In the genomic region with DNA sequence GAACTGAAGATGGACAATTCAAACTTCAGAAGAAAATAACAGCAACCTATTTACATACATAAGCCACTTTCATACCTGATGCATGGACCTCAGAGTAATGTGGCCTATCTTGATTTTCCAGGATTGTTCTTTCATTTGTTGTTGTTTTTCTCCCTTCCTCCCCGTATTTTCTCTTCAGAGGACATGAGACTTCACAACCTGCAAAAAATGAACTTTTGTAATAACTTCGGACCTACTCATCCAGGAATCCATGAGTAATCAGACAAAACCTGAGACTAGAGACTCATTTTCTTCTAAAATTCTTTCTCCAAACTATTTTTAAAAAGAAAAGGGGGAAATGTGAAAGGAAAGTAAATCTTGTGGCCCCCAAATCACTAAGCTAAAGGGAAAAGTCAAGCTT, we compare ENCODE assay signal across 41 cellular contexts. TPM values are rescaled to one million over a fixed set of nuclear protein-coding genes. Genes with fewer than 3 reads are reported as not detected.
"Had no signal": no experiment of that assay in that cellular context is flagged by ENCODE, and none has a peak within 500 bp of the region (broad histone marks: within the 10 kb centered on the region; RNA-seq: fewer than 3 reads in every experiment).

No MANE protein-coding gene starts in this region.

- H3K27me3 Mint-ChIP-seq: central memory CD8-positive, alpha-beta T cell had no signal

- H3K4me1 Mint-ChIP-seq: activated CD4-positive, alpha-beta memory T cell treated with anti-CD3 and anti-CD28 coated beads, Interleukin-2, amount 10 ng/mL, durations not matched to agents 7 days and 5 days; activated CD8-positive, alpha-beta memory T cell treated with anti-CD3 and anti-CD28 coated beads, Interleukin-2, amount 10 ng/mL, durations not matched to agents 7 days and 5 days; activated naive CD4-positive, alpha-beta T cell treated with anti-CD3 and anti-CD28 coated beads, Interleukin-2, amount 10 ng/mL, durations not matched to agents 7 days and 5 days; central memory CD8-positive, alpha-beta T cell; WTC11 had no signal

- H3K27ac ChIP-seq: ascending aorta, body of pancreas, brain microvascular endothelial cell, cardiac muscle cell, VCaP had no signal

- DNase-seq: activated CD4-positive, alpha-beta memory T cell treated with anti-CD3 and anti-CD28 coated beads, Interleukin-2, amount 10 ng/mL, durations not matched to agents 7 days and 5 days; activated CD4-positive, alpha-beta T cell treated with anti-CD3 and anti-CD28 coated beads for 1 hour; activated CD4-positive, alpha-beta T cell treated with anti-CD3 and anti-CD28 coated beads for 36 hours; activated CD4-positive, alpha-beta T cell treated with anti-CD3 and anti-CD28 coated beads for 48 hours; activated CD4-positive, alpha-beta T cell treated with anti-CD3 and anti-CD28 coated beads, Interleukin-2, amount 10 ng/mL, durations not matched to agents 7 days and 5 days; activated CD4-positive, alpha-beta T cell treated with anti-CD3 and anti-CD28 coated beads, Interleukin-2, amount 50 U/mL, for 48 hours; activated CD4-positive, CD25-positive, alpha-beta regulatory T cell; activated CD8-positive, alpha-beta memory T cell treated with anti-CD3 and anti-CD28 coated beads, Interleukin-2, amount 10 ng/mL, durations not matched to agents 7 days and 5 days; activated CD8-positive, alpha-beta memory T cell treated with anti-CD3 and anti-CD28 coated beads, Interleukin-2, amount 50 U/mL, for 48 hours; activated CD8-positive, alpha-beta T cell treated with anti-CD3 and anti-CD28 coated beads, Interleukin-2, amount 10 ng/mL, durations not matched to agents 7 days and 5 days; activated effector memory CD4-positive, alpha-beta T cell treated with Interleukin-2 at 50 U/mL for 16 hours; activated gamma-delta T cell; activated naive CD4-positive, alpha-beta T cell treated with anti-CD3 and anti-CD28 coated beads, Interleukin-2, amount 10 ng/mL, durations not matched to agents 7 days and 5 days; activated naive CD4-positive, alpha-beta T cell treated with Interleukin-2 at 50 U/mL for 16 hours; activated naive CD8-positive, alpha-beta T cell treated with anti-CD3 and anti-CD28 coated beads, Interleukin-2, amount 10 ng/mL, durations not matched to agents 7 days and 5 days; activated naive CD8-positive, alpha-beta T cell treated with anti-CD3 and anti-CD28 coated beads, Interleukin-2, amount 50 U/mL, for 24 hours; activated T-cell treated with anti-CD3 and anti-CD28 coated beads, Interleukin-2, amount 50 U/mL, for 24 hours; activated T-cell treated with anti-CD3 and anti-CD28 coated beads, Interleukin-2, amount 50 U/mL, for 48 hours; amygdala; anterior cingulate cortex; body of pancreas; brain microvascular endothelial cell; caudate nucleus; cerebellar nuclear complex; T-helper 1 cell; T-helper 2 cell; T-helper 9 cell had no signal

- H3K4me1 ChIP-seq: ascending aorta, body of pancreas had no signal

- H3K4me3 Mint-ChIP-seq: activated CD4-positive, alpha-beta memory T cell treated with anti-CD3 and anti-CD28 coated beads, Interleukin-2, amount 10 ng/mL, durations not matched to agents 7 days and 5 days; activated CD4-positive, alpha-beta T cell treated with anti-CD3 and anti-CD28 coated beads for 36 hours; activated CD4-positive, alpha-beta T cell treated with anti-CD3 and anti-CD28 coated beads, Interleukin-2, amount 10 ng/mL, durations not matched to agents 7 days and 5 days; activated CD8-positive, alpha-beta memory T cell treated with anti-CD3 and anti-CD28 coated beads, Interleukin-2, amount 10 ng/mL, durations not matched to agents 7 days and 5 days; activated CD8-positive, alpha-beta T cell treated with anti-CD3 and anti-CD28 coated beads, Interleukin-2, amount 10 ng/mL, durations not matched to agents 7 days and 5 days; activated naive CD4-positive, alpha-beta T cell treated with anti-CD3 and anti-CD28 coated beads, Interleukin-2, amount 10 ng/mL, durations not matched to agents 7 days and 5 days; activated naive CD4-positive, alpha-beta T cell treated with anti-CD3 and anti-CD28 coated beads, Interleukin-2, amount 50 U/mL, for 24 hours; activated naive CD8-positive, alpha-beta T cell; activated naive CD8-positive, alpha-beta T cell treated with anti-CD3 and anti-CD28 coated beads, Interleukin-2, amount 10 ng/mL, durations not matched to agents 7 days and 5 days; activated naive CD8-positive, alpha-beta T cell treated with anti-CD3 and anti-CD28 coated beads, Interleukin-2, amount 50 U/mL, for 24 hours; activated T-cell treated with anti-CD3 and anti-CD28 coated beads, Interleukin-2, amount 50 U/mL, for 24 hours; central memory CD8-positive, alpha-beta T cell; T-helper 1 cell treated with Interleukin-12 subunit alpha and Interleukin-12 subunit beta and Interleukin-4 antibody, amounts not matched to agents 30 μg/mL and 1 μg/mL, for 36 hours; T-helper 2 cell treated with Interferon-gamma antibody and Interleukin-4, amounts not matched to agents 5 μg/mL and 100 μg/mL, for 36 hours; WTC11 had no signal

- H3K27ac Mint-ChIP-seq: activated CD4-positive, alpha-beta memory T cell treated with anti-CD3 and anti-CD28 coated beads, Interleukin-2, amount 10 ng/mL, durations not matched to agents 7 days and 5 days; activated CD4-positive, alpha-beta T cell treated with anti-CD3 and anti-CD28 coated beads for 36 hours; activated CD4-positive, alpha-beta T cell treated with anti-CD3 and anti-CD28 coated beads, Interleukin-2, amount 10 ng/mL, durations not matched to agents 7 days and 5 days; activated CD8-positive, alpha-beta memory T cell treated with anti-CD3 and anti-CD28 coated beads, Interleukin-2, amount 10 ng/mL, durations not matched to agents 7 days and 5 days; activated CD8-positive, alpha-beta T cell treated with anti-CD3 and anti-CD28 coated beads, Interleukin-2, amount 10 ng/mL, durations not matched to agents 7 days and 5 days; activated naive CD4-positive, alpha-beta T cell treated with anti-CD3 and anti-CD28 coated beads, Interleukin-2, amount 10 ng/mL, durations not matched to agents 7 days and 5 days; activated naive CD4-positive, alpha-beta T cell treated with anti-CD3 and anti-CD28 coated beads, Interleukin-2, amount 50 U/mL, for 24 hours; activated naive CD8-positive, alpha-beta T cell; activated naive CD8-positive, alpha-beta T cell treated with anti-CD3 and anti-CD28 coated beads, Interleukin-2, amount 10 ng/mL, durations not matched to agents 7 days and 5 days; activated naive CD8-positive, alpha-beta T cell treated with anti-CD3 and anti-CD28 coated beads, Interleukin-2, amount 50 U/mL, for 24 hours; activated T-cell treated with anti-CD3 and anti-CD28 coated beads, Interleukin-2, amount 50 U/mL, for 24 hours; activated T-helper 2 cell treated with anti-CD3 and anti-CD28 coated beads, Interferon-gamma antibody, Interleukin-2, Interleukin-4, amounts not matched to agents 10 μg/mL and 5 μg/mL and 100 μg/mL, durations not matched to agents 14 hours and 24 hours and 36 hours; T-helper 1 cell treated with Interleukin-12 subunit alpha and Interleukin-12 subunit beta and Interleukin-4 antibody, amounts not matched to agents 30 μg/mL and 1 μg/mL, for 36 hours; T-helper 2 cell treated with Interferon-gamma antibody and Interleukin-4, amounts not matched to agents 5 μg/mL and 100 μg/mL, for 36 hours; WTC11 had no signal

- H3K36me3 Mint-ChIP-seq: activated naive CD4-positive, alpha-beta T cell treated with anti-CD3 and anti-CD28 coated beads, Interleukin-2, amount 10 ng/mL, durations not matched to agents 7 days and 5 days had no signal

- H3K36me3 ChIP-seq: ascending aorta, brain microvascular endothelial cell, cardiac muscle cell had no signal

- H3K27me3 ChIP-seq: ascending aorta, body of pancreas, brain microvascular endothelial cell, cardiac muscle cell had no signal

- FAIRE-seq: bronchial epithelial cell, TTC549 had no signal

- ATAC-seq: activated CD4-positive, alpha-beta T cell treated with anti-CD3 and anti-CD28 coated beads for 36 hours; activated CD4-positive, CD25-positive, alpha-beta regulatory T cell treated with anti-CD3 and anti-CD28 coated beads, Interleukin-2, amount 50 U/mL, for 24 hours; activated CD8-positive, alpha-beta memory T cell treated with anti-CD3 and anti-CD28 coated beads, Interleukin-2, amount 10 ng/mL, durations not matched to agents 7 days and 5 days; activated CD8-positive, alpha-beta T cell treated with anti-CD3 and anti-CD28 coated beads, Interleukin-2, amount 10 ng/mL, durations not matched to agents 7 days and 5 days; activated naive CD8-positive, alpha-beta T cell treated with anti-CD3 and anti-CD28 coated beads, Interleukin-2, amount 50 U/mL, for 24 hours; body of pancreas; WTC11 had no signal

- H3K4me3 ChIP-seq: ascending aorta, body of pancreas, cardiac muscle cell had no signal

RNA-seq across cellular contexts. Expression of gene PLA2G5, which starts 17.6 kb away (rescaled TPM):
- total RNA-seq: activated CD4-positive, alpha-beta memory T cell treated with anti-CD3 and anti-CD28 coated beads, Interleukin-2, amount 10 ng/mL, durations not matched to agents 7 days and 5 days; activated CD4-positive, alpha-beta T cell treated with anti-CD3 and anti-CD28 coated beads for 36 hours; activated CD4-positive, alpha-beta T cell treated with anti-CD3 and anti-CD28 coated beads, Interleukin-2, amount 10 ng/mL, durations not matched to agents 7 days and 5 days; activated CD8-positive, alpha-beta memory T cell treated with anti-CD3 and anti-CD28 coated beads, Interleukin-2, amount 10 ng/mL, durations not matched to agents 7 days and 5 days; activated CD8-positive, alpha-beta T cell treated with anti-CD3 and anti-CD28 coated beads, Interleukin-2, amount 10 ng/mL, durations not matched to agents 7 days and 5 days; activated naive CD8-positive, alpha-beta T cell treated with anti-CD3 and anti-CD28 coated beads, Interleukin-2, amount 10 ng/mL, durations not matched to agents 7 days and 5 days; activated T-helper 2 cell treated with anti-CD3 and anti-CD28 coated beads, Interferon-gamma antibody, Interleukin-2, Interleukin-4, amounts not matched to agents 10 μg/mL and 5 μg/mL and 100 μg/mL, durations not matched to agents 14 hours and 24 hours and 36 hours; bronchial epithelial cell; cardiac muscle cell; chondrocyte; WTC11 had no signal
- polyA plus RNA-seq: cardiac muscle cell had no signal
